ENCODE assay signal across 1 cellular context in the genomic region with DNA sequence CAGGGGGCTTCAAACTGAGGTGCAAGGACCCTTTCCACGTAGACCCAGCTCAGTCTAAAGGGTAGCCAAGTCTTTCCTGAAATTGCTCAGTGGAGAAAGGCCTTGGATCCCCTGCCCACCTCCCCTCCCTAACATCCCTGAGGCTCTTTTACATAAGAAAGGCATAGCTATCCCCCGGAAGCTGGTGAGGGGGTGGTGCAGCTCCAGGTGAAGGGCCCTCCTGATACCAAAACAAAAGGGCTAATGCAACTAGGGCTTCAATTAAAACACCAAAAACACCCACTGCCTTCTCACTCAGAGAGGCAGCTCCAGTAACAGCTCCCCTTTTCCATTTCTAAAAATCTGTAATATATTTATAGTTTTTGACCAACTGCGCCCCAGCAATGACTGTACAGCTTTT.
TF ChIP-seq lines count a peak whose summit lies in the region.

No MANE protein-coding gene starts in this region.

TF ChIP-seq in H1, 55 proteins besides CTCF, POLR2A, EP300 and RAD21:
- TF ChIP-seq BCL11A (IDR thresholded peaks at IDR 0.05; ENCODE audit: low read depth in 2 of 2, low read length in 2 of 2), result no peak
- TF ChIP-seq SUZ12 (IDR thresholded peaks at IDR 0.05; ENCODE audit: low read length), result no peak
- TF ChIP-seq YY1 (IDR thresholded peaks at IDR 0.05; ENCODE audit: low read depth, low read length), result no peak
- TF ChIP-seq KDM5A (IDR thresholded peaks at IDR 0.05; ENCODE audit: low read length), result no peak
- TF ChIP-seq KDM1A (IDR thresholded peaks at IDR 0.05; ENCODE audit: borderline replicate concordance, low read length), result no peak
- peak; percentile 37 for TF ChIP-seq TAF7 (optimal IDR thresholded peaks at IDR 0.05; ENCODE audit: borderline replicate concordance, low read depth, low read length)
- peak; percentile 2 for TF ChIP-seq ASH2L (IDR thresholded peaks at IDR 0.05; ENCODE audit: low read length)
- no peak for TF ChIP-seq CHD7 (IDR thresholded peaks at IDR 0.05; ENCODE audit: insufficient replicate concordance, low read length)
- 0 out of 2 replicates have a peak, but pooled peaks have one; percentile 33 for TF ChIP-seq CHD2 (IDR thresholded peaks at IDR 0.05; ENCODE audit: low read length)
- no peak for TF ChIP-seq KDM4A (IDR thresholded peaks at IDR 0.05; ENCODE audit: low read depth, low read length, severe bottlenecking)
- TF ChIP-seq CHD1 (IDR thresholded peaks at IDR 0.05; ENCODE audit: low read depth, low read length), result no peak
- no peak for TF ChIP-seq NANOG (IDR thresholded peaks at IDR 0.05; ENCODE audit: insufficient read depth, low read depth, low read length, poor library complexity, severe bottlenecking)
- no peak for TF ChIP-seq SAP30 (IDR thresholded peaks at IDR 0.05; ENCODE audit: insufficient read depth, insufficient replicate concordance, low read length)
- TF ChIP-seq RXRA (IDR thresholded peaks at IDR 0.05; ENCODE audit: insufficient read depth, low read depth, low read length), result no peak
- no peak for TF ChIP-seq CTBP2 (IDR thresholded peaks at IDR 0.05; ENCODE audit: borderline replicate concordance, insufficient read depth, insufficient read length, low read length)
- no peak for TF ChIP-seq RNF2 (IDR thresholded peaks at IDR 0.05; ENCODE audit: borderline replicate concordance, low read depth, low read length, missing control alignments, poor library complexity, severe bottlenecking)
- TF ChIP-seq SIRT6 (IDR thresholded peaks at IDR 0.05; ENCODE audit: low read length), result no peak
- no peak for TF ChIP-seq CREB1 (IDR thresholded peaks at IDR 0.05)
- no peak for TF ChIP-seq SIX5 (IDR thresholded peaks at IDR 0.05; ENCODE audit: low read depth, low read length)
- TF ChIP-seq BRCA1 (IDR thresholded peaks at IDR 0.05; ENCODE audit: low read depth, low read length), result no peak
- no peak for TF ChIP-seq NRF1 (IDR thresholded peaks at IDR 0.05; ENCODE audit: low read depth, low read length)
- peak; percentile 77 for TF ChIP-seq SP1 (IDR thresholded peaks at IDR 0.05; ENCODE audit: low read depth, low read length)
- TF ChIP-seq POU5F1 (IDR thresholded peaks at IDR 0.05; ENCODE audit: low read depth, low read length), result peak; percentile 89
- TF ChIP-seq TBP (IDR thresholded peaks at IDR 0.05; ENCODE audit: low read depth, low read length), result peak; percentile 63; the same call in 1 of the 2 replicates
- TF ChIP-seq, protein P1, sequence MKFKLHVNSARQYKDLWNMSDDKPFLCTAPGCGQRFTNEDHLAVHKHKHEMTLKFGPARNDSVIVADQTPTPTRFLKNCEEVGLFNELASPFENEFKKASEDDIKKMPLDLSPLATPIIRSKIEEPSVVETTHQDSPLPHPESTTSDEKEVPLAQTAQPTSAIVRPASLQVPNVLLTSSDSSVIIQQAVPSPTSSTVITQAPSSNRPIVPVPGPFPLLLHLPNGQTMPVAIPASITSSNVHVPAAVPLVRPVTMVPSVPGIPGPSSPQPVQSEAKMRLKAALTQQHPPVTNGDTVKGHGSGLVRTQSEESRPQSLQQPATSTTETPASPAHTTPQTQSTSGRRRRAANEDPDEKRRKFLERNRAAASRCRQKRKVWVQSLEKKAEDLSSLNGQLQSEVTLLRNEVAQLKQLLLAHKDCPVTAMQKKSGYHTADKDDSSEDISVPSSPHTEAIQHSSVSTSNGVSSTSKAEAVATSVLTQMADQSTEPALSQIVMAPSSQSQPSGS (IDR thresholded peaks at IDR 0.05; ENCODE audit: low read length), result no peak
- TF ChIP-seq TAF1 (IDR thresholded peaks at IDR 0.05; ENCODE audit: low read depth, low read length), result peak; percentile 54; the same call in 1 of the 2 replicates
- TF ChIP-seq GTF2F1 (IDR thresholded peaks at IDR 0.05; ENCODE audit: borderline replicate concordance, low read depth, low read length), result no peak
- TF ChIP-seq MAFK (IDR thresholded peaks at IDR 0.05; ENCODE audit: low read depth, low read length), result no peak
- peak; percentile 38; the same call in 1 of the 2 replicates for TF ChIP-seq TEAD4 (IDR thresholded peaks at IDR 0.05; ENCODE audit: low read depth, low read length)
- no peak for TF ChIP-seq CBX8 (IDR thresholded peaks at IDR 0.05; ENCODE audit: borderline replicate concordance, low read depth, low read length)
- 0 out of 4 replicates have a peak, but pooled peaks of 1 of the 2 experiments have one; percentile 63 for TF ChIP-seq SIN3A (conservative IDR thresholded peaks at IDR 0.05 in 1 of 2, IDR thresholded peaks at IDR 0.05 in 1 of 2; ENCODE audit: low read depth in 1 of 2, low read length in 2 of 2)
- TF ChIP-seq ATF3 (IDR thresholded peaks at IDR 0.05; ENCODE audit: insufficient read depth, low read depth, low read length), result no peak
- TF ChIP-seq EGR1 (IDR thresholded peaks at IDR 0.05; ENCODE audit: borderline replicate concordance, low read depth, low read length), result peak; percentile 85
- peak; percentile 94 for TF ChIP-seq TCF12 (IDR thresholded peaks at IDR 0.05; ENCODE audit: low read depth, low read length)
